Comparison of ENCODE assay signal across 1 cellular context in the genomic region with DNA sequence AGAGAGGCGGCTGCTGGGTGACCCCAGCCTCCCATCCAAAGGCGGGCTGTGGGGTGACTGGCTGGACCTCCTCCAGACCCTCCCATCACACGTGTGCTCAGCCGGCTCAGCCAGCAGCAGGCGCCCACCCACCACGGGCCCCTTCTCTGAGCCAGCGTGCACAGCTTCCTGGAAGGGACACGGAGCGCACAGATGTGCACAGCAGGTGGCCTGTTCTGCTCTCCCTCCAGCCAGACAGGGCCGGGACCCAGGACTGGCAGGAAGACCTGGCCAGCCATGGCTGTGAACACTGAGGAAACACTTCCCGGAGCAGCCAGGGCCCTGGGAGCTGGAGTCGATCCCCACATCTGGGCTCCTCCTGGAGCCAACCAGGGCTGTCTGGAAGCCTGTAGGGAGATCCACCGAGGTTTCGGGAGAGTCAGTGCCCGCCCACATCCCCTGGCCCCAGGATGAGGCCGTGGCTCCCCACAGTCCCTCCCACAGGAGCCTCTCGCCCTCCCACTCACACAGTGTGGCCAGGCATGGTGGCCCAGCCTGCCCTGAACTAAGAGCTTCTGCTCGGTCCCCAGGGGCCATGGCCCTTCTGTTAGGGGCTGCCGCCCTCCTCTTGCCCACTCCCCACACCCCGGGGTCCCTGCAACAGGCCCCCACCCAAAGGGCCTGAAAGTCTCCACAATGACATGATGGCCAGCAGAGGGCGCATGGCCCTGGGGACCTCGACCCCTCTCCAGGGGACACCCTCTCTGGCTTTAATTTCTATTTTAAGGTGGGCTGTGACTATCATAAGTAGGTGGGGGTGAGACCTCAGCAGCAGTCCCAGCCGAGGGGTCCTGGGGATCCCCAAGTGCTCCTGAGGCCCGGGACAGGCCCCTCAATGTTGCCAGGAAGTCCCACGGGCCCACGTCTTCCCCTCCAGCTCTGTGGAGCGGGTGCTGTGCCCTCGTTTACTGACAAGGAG.
A peak's percentile ranks its signal among the peaks of the same experiment; 100 is the strongest.
TF ChIP-seq lines count a peak whose summit lies in the region.

No MANE protein-coding gene starts in this region.

TF ChIP-seq in K562, 482 proteins besides CTCF, POLR2A, EP300 and RAD21 (continued from another document):
- TF ChIP-seq, protein P1, sequence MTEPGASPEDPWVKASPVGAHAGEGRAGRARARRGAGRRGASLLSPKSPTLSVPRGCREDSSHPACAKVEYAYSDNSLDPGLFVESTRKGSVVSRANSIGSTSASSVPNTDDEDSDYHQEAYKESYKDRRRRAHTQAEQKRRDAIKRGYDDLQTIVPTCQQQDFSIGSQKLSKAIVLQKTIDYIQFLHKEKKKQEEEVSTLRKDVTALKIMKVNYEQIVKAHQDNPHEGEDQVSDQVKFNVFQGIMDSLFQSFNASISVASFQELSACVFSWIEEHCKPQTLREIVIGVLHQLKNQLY (CRISPR knock-in tag; conservative IDR thresholded peaks at IDR 0.05), result no peak
- TF ChIP-seq EGR1 (conservative IDR thresholded peaks at IDR 0.05), result peak; percentile 35; the same call in 1 of the 2 replicates
- TF ChIP-seq SMARCC2 (IDR thresholded peaks at IDR 0.05; ENCODE audit: low read depth), result no peak
- TF ChIP-seq, protein P2, sequence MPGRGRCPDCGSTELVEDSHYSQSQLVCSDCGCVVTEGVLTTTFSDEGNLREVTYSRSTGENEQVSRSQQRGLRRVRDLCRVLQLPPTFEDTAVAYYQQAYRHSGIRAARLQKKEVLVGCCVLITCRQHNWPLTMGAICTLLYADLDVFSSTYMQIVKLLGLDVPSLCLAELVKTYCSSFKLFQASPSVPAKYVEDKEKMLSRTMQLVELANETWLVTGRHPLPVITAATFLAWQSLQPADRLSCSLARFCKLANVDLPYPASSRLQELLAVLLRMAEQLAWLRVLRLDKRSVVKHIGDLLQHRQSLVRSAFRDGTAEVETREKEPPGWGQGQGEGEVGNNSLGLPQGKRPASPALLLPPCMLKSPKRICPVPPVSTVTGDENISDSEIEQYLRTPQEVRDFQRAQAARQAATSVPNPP (IDR thresholded peaks at IDR 0.05; ENCODE audit: borderline replicate concordance, insufficient read depth, insufficient read length), result no peak
- no peak for TF ChIP-seq RFX5 (IDR thresholded peaks at IDR 0.05; ENCODE audit: low read depth, low read length)
- no peak for TF ChIP-seq ZNF121 (CRISPR knock-in tag; conservative IDR thresholded peaks at IDR 0.05)
- no peak for TF ChIP-seq CEBPB (tag; IDR thresholded peaks at IDR 0.05)
- peak; percentile 75 for TF ChIP-seq ZBTB7A (IDR thresholded peaks at IDR 0.05; ENCODE audit: borderline replicate concordance, control insufficient read depth, low read depth, low read length)
- TF ChIP-seq RFX1 (IDR thresholded peaks at IDR 0.05), result no peak
- no peak for TF ChIP-seq ZNF778 (CRISPR knock-in tag; IDR thresholded peaks at IDR 0.05)
- TF ChIP-seq MYBL2 (IDR thresholded peaks at IDR 0.05; ENCODE audit: low read depth), result no peak
- TF ChIP-seq MYBL2 (CRISPR knock-in tag; IDR thresholded peaks at IDR 0.05; ENCODE audit: borderline replicate concordance), result no peak
- no peak for TF ChIP-seq HMG20A (CRISPR knock-in tag; conservative IDR thresholded peaks at IDR 0.05)
- TF ChIP-seq PTTG1 (tag; IDR thresholded peaks at IDR 0.05; ENCODE audit: low read depth), result no peak
- TF ChIP-seq PHF8 (IDR thresholded peaks at IDR 0.05; ENCODE audit: borderline replicate concordance, low read length), result no peak
- 0 out of 2 replicates have a peak, but pooled peaks have one; percentile 33 for TF ChIP-seq SAFB (IDR thresholded peaks at IDR 0.05; ENCODE audit: borderline replicate concordance, low read depth, low read length)
- no peak for TF ChIP-seq CREB3L1 (IDR thresholded peaks at IDR 0.05; ENCODE audit: borderline replicate concordance, low read depth)
- TF ChIP-seq CBFA2T3 (IDR thresholded peaks at IDR 0.05), result no peak
- TF ChIP-seq NR1H2 (CRISPR knock-in tag; IDR thresholded peaks at IDR 0.05), result no peak
- TF ChIP-seq ZBTB26 (CRISPR knock-in tag; IDR thresholded peaks at IDR 0.05), result no peak
- TF ChIP-seq, protein P3, sequence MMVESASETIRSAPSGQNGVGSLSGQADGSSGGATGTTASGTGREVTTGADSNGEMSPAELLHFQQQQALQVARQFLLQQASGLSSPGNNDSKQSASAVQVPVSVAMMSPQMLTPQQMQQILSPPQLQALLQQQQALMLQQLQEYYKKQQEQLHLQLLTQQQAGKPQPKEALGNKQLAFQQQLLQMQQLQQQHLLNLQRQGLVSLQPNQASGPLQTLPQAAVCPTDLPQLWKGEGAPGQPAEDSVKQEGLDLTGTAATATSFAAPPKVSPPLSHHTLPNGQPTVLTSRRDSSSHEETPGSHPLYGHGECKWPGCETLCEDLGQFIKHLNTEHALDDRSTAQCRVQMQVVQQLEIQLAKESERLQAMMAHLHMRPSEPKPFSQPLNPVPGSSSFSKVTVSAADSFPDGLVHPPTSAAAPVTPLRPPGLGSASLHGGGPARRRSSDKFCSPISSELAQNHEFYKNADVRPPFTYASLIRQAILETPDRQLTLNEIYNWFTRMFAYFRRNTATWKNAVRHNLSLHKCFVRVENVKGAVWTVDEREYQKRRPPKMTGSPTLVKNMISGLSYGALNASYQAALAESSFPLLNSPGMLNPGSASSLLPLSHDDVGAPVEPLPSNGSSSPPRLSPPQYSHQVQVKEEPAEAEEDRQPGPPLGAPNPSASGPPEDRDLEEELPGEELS (CRISPR knock-in tag; IDR thresholded peaks at IDR 0.05; ENCODE audit: borderline replicate concordance), result no peak
- TF ChIP-seq MCM3 (IDR thresholded peaks at IDR 0.05), result no peak
- TF ChIP-seq TCF7L2 (IDR thresholded peaks at IDR 0.05; ENCODE audit: low read depth, low read length), result no peak
- TF ChIP-seq, protein P4, sequence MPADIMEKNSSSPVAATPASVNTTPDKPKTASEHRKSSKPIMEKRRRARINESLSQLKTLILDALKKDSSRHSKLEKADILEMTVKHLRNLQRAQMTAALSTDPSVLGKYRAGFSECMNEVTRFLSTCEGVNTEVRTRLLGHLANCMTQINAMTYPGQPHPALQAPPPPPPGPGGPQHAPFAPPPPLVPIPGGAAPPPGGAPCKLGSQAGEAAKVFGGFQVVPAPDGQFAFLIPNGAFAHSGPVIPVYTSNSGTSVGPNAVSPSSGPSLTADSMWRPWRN (IDR thresholded peaks at IDR 0.05; ENCODE audit: low read depth), result no peak
- TF ChIP-seq, protein P5, sequence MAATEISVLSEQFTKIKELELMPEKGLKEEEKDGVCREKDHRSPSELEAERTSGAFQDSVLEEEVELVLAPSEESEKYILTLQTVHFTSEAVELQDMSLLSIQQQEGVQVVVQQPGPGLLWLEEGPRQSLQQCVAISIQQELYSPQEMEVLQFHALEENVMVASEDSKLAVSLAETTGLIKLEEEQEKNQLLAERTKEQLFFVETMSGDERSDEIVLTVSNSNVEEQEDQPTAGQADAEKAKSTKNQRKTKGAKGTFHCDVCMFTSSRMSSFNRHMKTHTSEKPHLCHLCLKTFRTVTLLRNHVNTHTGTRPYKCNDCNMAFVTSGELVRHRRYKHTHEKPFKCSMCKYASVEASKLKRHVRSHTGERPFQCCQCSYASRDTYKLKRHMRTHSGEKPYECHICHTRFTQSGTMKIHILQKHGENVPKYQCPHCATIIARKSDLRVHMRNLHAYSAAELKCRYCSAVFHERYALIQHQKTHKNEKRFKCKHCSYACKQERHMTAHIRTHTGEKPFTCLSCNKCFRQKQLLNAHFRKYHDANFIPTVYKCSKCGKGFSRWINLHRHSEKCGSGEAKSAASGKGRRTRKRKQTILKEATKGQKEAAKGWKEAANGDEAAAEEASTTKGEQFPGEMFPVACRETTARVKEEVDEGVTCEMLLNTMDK (IDR thresholded peaks at IDR 0.05; ENCODE audit: borderline replicate concordance, insufficient read depth, low read depth, low read length, poor library complexity, severe bottlenecking), result peak; percentile 40
- no peak for TF ChIP-seq CEBPG (CRISPR knock-in tag; IDR thresholded peaks at IDR 0.05)
- TF ChIP-seq CEBPG (tag; conservative IDR thresholded peaks at IDR 0.05 in 1 of 2, IDR thresholded peaks at IDR 0.05 in 1 of 2), result no peak
- no peak for TF ChIP-seq EP400 (IDR thresholded peaks at IDR 0.05)
- TF ChIP-seq ZNF583 (CRISPR knock-in tag; IDR thresholded peaks at IDR 0.05), result no peak
- no peak for TF ChIP-seq ZEB2 (IDR thresholded peaks at IDR 0.05)
